Comparison of ENCODE assay signal across 18 cellular contexts in genomic region chr10:28623483-28623882, GRCh38. TPM values are rescaled to one million over a fixed set of nuclear protein-coding genes. Genes with fewer than 3 reads are reported as not detected.
DNase-seq lines count a peak whose midpoint lies in the region; ATAC-seq, FAIRE-seq and TF ChIP-seq lines count a peak whose summit lies in the region.
"Had no signal": no experiment of that assay in that cellular context is flagged by ENCODE, and none has a peak within 500 bp of the region (broad histone marks: within the 10 kb centered on the region; RNA-seq: fewer than 3 reads in every experiment).

No MANE protein-coding gene starts in this region.

- H3K4me3 Mint-ChIP-seq in activated CD8-positive, alpha-beta T cell treated with anti-CD3 and anti-CD28 coated beads for 36 hours = no peak overlapping the region
- no peak overlapping the region for H3K4me3 Mint-ChIP-seq in activated CD8-positive, alpha-beta T cell treated with anti-CD3 and anti-CD28 coated beads, Interleukin-2, amount 10 ng/mL, durations not matched to agents 7 days and 5 days
- H3K4me3 Mint-ChIP-seq in H9 (no peak overlapping the region), nephron progenitor cell (no peak overlapping the region)

- no peak overlapping the region for H3K14ac ChIP-seq in H9 (ENCODE audit: insufficient read depth, low read length)

- H3K56ac ChIP-seq in H9 (ENCODE audit: insufficient read length, low read depth, low read length) = no peak overlapping the region

- no peaks in the 10 kb centered on the region for H3K9me3 Mint-ChIP-seq in activated CD8-positive, alpha-beta T cell treated with anti-CD3 and anti-CD28 coated beads for 36 hours
- no peaks in the 10 kb centered on the region for H3K9me3 Mint-ChIP-seq in activated CD8-positive, alpha-beta T cell treated with anti-CD3 and anti-CD28 coated beads, Interleukin-2, amount 10 ng/mL, durations not matched to agents 7 days and 5 days (ENCODE audit: insufficient read depth)
- H3K9me3 Mint-ChIP-seq in H9 (no peaks in the 10 kb centered on the region), nephron progenitor cell (no peaks in the 10 kb centered on the region)

- H2AFZ ChIP-seq in H9 (ENCODE audit: low read length) = no peak overlapping the region

- TF ChIP-seq POLR2A in H54 (IDR thresholded peaks at IDR 0.05; ENCODE audit: low read depth, low read length) = no peak

- peaks cover 6% of the 10 kb centered on the region for H3K27me3 Mint-ChIP-seq in activated CD8-positive, alpha-beta T cell treated with anti-CD3 and anti-CD28 coated beads for 36 hours
- peaks cover 11% of the 10 kb centered on the region for H3K27me3 Mint-ChIP-seq in activated CD8-positive, alpha-beta T cell treated with anti-CD3 and anti-CD28 coated beads, Interleukin-2, amount 10 ng/mL, durations not matched to agents 7 days and 5 days (ENCODE audit: low read depth)
- H3K27me3 Mint-ChIP-seq in H9 (ENCODE audit: low read depth) = peaks cover under 1% of the 10 kb centered on the region
- H3K27me3 Mint-ChIP-seq in nephron progenitor cell (ENCODE audit: low read depth, poor library complexity) = peaks cover 3% of the 10 kb centered on the region

- no peaks in the 10 kb centered on the region for H3K23me2 ChIP-seq in H9 (ENCODE audit: insufficient read length, low read depth, low read length, poor library complexity, severe bottlenecking)

- H2BK20ac ChIP-seq in H9 (ENCODE audit: low read depth, low read length, poor library complexity, severe bottlenecking) = no peak overlapping the region

- no peak for DNase-seq in activated CD8-positive, alpha-beta T cell treated with anti-CD3 and anti-CD28 coated beads for 36 hours
- DNase-seq in activated CD8-positive, alpha-beta T cell treated with anti-CD3 and anti-CD28 coated beads, Interleukin-2, amount 10 ng/mL, durations not matched to agents 7 days and 5 days = no peak
- DNase-seq in H9 = no peak
- peak; percentile 39 for DNase-seq in ecto neural progenitor cell (ENCODE audit: low spot score)
- DNase-seq in nephron progenitor cell = no peak
- DNase-seq in H54 (ENCODE audit: insufficient read length, low spot score) = no peak
- no peak for DNase-seq in RWPE1 (ENCODE audit: low spot score)
- DNase-seq: AML-193, DMS79 treated with DMSO at 0.1 percent for 48 hours, NCI-H187 treated with DMSO at 0.1 percent for 48 hours, NCI-H2171, NCI-H774, Peyer's patch, SHP77 treated with DMSO at 0.1 percent for 48 hours had no signal

- H3K27me3 ChIP-seq in H9 (ENCODE audit: insufficient read depth, low read length) = no peaks in the 10 kb centered on the region
- H3K27me3 ChIP-seq: Peyer's patch had no signal

- peak overlapping the region; percentile 7 for H3K27ac Mint-ChIP-seq in activated CD8-positive, alpha-beta T cell treated with anti-CD3 and anti-CD28 coated beads for 36 hours
- no peak overlapping the region for H3K27ac Mint-ChIP-seq in activated CD8-positive, alpha-beta T cell treated with anti-CD3 and anti-CD28 coated beads, Interleukin-2, amount 10 ng/mL, durations not matched to agents 7 days and 5 days
- H3K27ac Mint-ChIP-seq in H9 (peak overlapping the region in 2 of 3 experiments; percentile 2 to 90; a peak in 4 of 7 replicates), nephron progenitor cell (peak overlapping the region; percentile 87)

- no peak overlapping the region for H2BK120ac ChIP-seq in H9 (ENCODE audit: low read depth, low read length, poor library complexity, severe bottlenecking)

- CTCF ChIA-PET in activated CD8-positive, alpha-beta T cell treated with anti-CD3 and anti-CD28 coated beads for 36 hours (lab: Charles Lee) = no interaction called here
- CTCF ChIA-PET in activated CD8-positive, alpha-beta T cell treated with anti-CD3 and anti-CD28 coated beads, Interleukin-2, amount 10 ng/mL, durations not matched to agents 7 days and 5 days (lab: Charles Lee) = interaction anchor here (1.1 kb wide), 1 partner anchor 40 kb away, joined by 3 read pairs; no protein-coding TSS in a partner anchor
- CTCF ChIA-PET in RWPE1 (lab: Yijun Ruan, JAX) = no interaction called here

- TF ChIP-seq CTCF in activated CD8-positive, alpha-beta T cell treated with anti-CD3 and anti-CD28 coated beads for 36 hours (IDR thresholded peaks at IDR 0.05) = no peak
- TF ChIP-seq CTCF in H9 (conservative IDR thresholded peaks at IDR 0.05) = no peak
- no peak for TF ChIP-seq CTCF in nephron progenitor cell (IDR thresholded peaks at IDR 0.05)
- TF ChIP-seq CTCF in RWPE1 (conservative IDR thresholded peaks at IDR 0.05; ENCODE audit: low read depth) = no peak

- no peaks in the 10 kb centered on the region for H3K4me1 ChIP-seq in H9 (ENCODE audit: insufficient read depth, low read length)
- H3K4me1 ChIP-seq: Peyer's patch had no signal

- no peaks in the 10 kb centered on the region for H3K79me1 ChIP-seq in H9 (ENCODE audit: insufficient read depth, low read depth, low read length, poor library complexity, severe bottlenecking)

- no peak overlapping the region for H3K18ac ChIP-seq in H9 (ENCODE audit: insufficient read length, low read depth, low read length)

- H3T11ph ChIP-seq in H9 (ENCODE audit: low read length) = no peak overlapping the region

- H3K23ac ChIP-seq in H9 (ENCODE audit: insufficient read length, low read depth, low read length) = no peak overlapping the region

- no peak overlapping the region for H2BK12ac ChIP-seq in H9 (ENCODE audit: insufficient read length, low read depth, low read length)

- no peaks in the 10 kb centered on the region for H3K9me3 ChIP-seq in H9 (ENCODE audit: control insufficient read depth, low read depth, low read length)
- H3K9me3 ChIP-seq: A549, Peyer's patch had no signal

- no peaks in the 10 kb centered on the region for H4K20me1 ChIP-seq in H9 (ENCODE audit: control insufficient read depth, insufficient read depth, insufficient read length)

- H3K9ac ChIP-seq in H9 (ENCODE audit: extremely low read depth, insufficient read length, low read length) = no peak overlapping the region

- H2AK5ac ChIP-seq in H9 (ENCODE audit: insufficient read length, low read length) = no peak overlapping the region

- 100% methylated on average over 1 of the region's 7 CpGs for WGBS in H9 (ENCODE audit: extremely low coverage, insufficient read length, low lambda C conversion rate)

- intact Hi-C loops in activated CD8-positive, alpha-beta T cell treated with anti-CD3 and anti-CD28 coated beads for 36 hours (cut with micrococcal nuclease) = no loop called here

- peaks cover 8% of the 10 kb centered on the region for H3K4me1 Mint-ChIP-seq in activated CD8-positive, alpha-beta T cell treated with anti-CD3 and anti-CD28 coated beads for 36 hours (ENCODE audit: low read depth)
- peaks cover 2% of the 10 kb centered on the region for H3K4me1 Mint-ChIP-seq in activated CD8-positive, alpha-beta T cell treated with anti-CD3 and anti-CD28 coated beads, Interleukin-2, amount 10 ng/mL, durations not matched to agents 7 days and 5 days (ENCODE audit: low read depth)
- peaks cover 10 to 12% of the 10 kb centered on the region in 2 experiments; a peak in 2 of 4 replicates for H3K4me1 Mint-ChIP-seq in H9
- H3K4me1 Mint-ChIP-seq in nephron progenitor cell = no peaks in the 10 kb centered on the region

- no peak overlapping the region for H2BK5ac ChIP-seq in H9 (ENCODE audit: insufficient read length, low read length)

- H3K4ac ChIP-seq in H9 (ENCODE audit: low read depth, low read length) = no peak overlapping the region

- no peak overlapping the region for H3K27ac ChIP-seq in H9 (ENCODE audit: insufficient read length, low read depth, low read length)
- no peak overlapping the region for H3K27ac ChIP-seq in RWPE1
- H3K27ac ChIP-seq: A549, Peyer's patch had no signal

- POLR2A ChIA-PET in activated CD8-positive, alpha-beta T cell treated with anti-CD3 and anti-CD28 coated beads for 36 hours (lab: Charles Lee) = no interaction called here
- POLR2A ChIA-PET in activated CD8-positive, alpha-beta T cell treated with anti-CD3 and anti-CD28 coated beads, Interleukin-2, amount 10 ng/mL, durations not matched to agents 7 days and 5 days (lab: Charles Lee) = no interaction called here
- POLR2A ChIA-PET in RWPE1 (lab: Yijun Ruan, JAX; ENCODE audit: low non-redundant PET) = no interaction called here

- H4K91ac ChIP-seq in H9 (ENCODE audit: insufficient read length, low read depth, low read length) = no peak overlapping the region

- peaks cover 15% of the 10 kb centered on the region for H3K36me3 Mint-ChIP-seq in activated CD8-positive, alpha-beta T cell treated with anti-CD3 and anti-CD28 coated beads for 36 hours (ENCODE audit: low read depth)
- peaks cover 24% of the 10 kb centered on the region for H3K36me3 Mint-ChIP-seq in activated CD8-positive, alpha-beta T cell treated with anti-CD3 and anti-CD28 coated beads, Interleukin-2, amount 10 ng/mL, durations not matched to agents 7 days and 5 days (ENCODE audit: low read depth)
- peaks cover 3 to 26% (median 13%) of the 10 kb centered on the region in 3 experiments; a peak in 6 of 7 replicates for H3K36me3 Mint-ChIP-seq in H9 (ENCODE audit: insufficient read depth in 1 of 3, low read depth in 3 of 3)
- H3K36me3 Mint-ChIP-seq in nephron progenitor cell (ENCODE audit: low read depth) = peaks cover 37% of the 10 kb centered on the region

- no peak overlapping the region for H3K4me2 ChIP-seq in H9 (ENCODE audit: insufficient read depth, insufficient read length, low read length)
- H3K4me2 ChIP-seq: A549 had no signal

- no peak overlapping the region for H2BK15ac ChIP-seq in H9 (ENCODE audit: low read depth, low read length)

- no peaks in the 10 kb centered on the region for H3K79me2 ChIP-seq in H9 (ENCODE audit: insufficient read depth, low read length)

- no peak overlapping the region for H4K8ac ChIP-seq in H9 (replicated peaks; ENCODE audit: insufficient read length, low read depth, low read length)

- ATAC-seq in activated CD8-positive, alpha-beta T cell treated with anti-CD3 and anti-CD28 coated beads for 36 hours = no peak
- no peak for ATAC-seq in activated CD8-positive, alpha-beta T cell treated with anti-CD3 and anti-CD28 coated beads, Interleukin-2, amount 10 ng/mL, durations not matched to agents 7 days and 5 days
- no peak for ATAC-seq in HG02840 (IDR thresholded peaks at IDR 0.05; ENCODE audit: low FRiP score, unreplicated experiment)
- ATAC-seq: A549 had no signal

- FAIRE-seq in H54 (lab: Jason Lieb, UNC) = no peak
- FAIRE-seq: A549, GM12892, H1 had no signal

- no peak overlapping the region for H4K5ac ChIP-seq in H9 (ENCODE audit: insufficient read length, low read depth, low read length)

RNA-seq across cellular contexts. Expression of gene BAMBI, which starts 53.8 kb away (rescaled TPM):
- total RNA-seq in activated CD8-positive, alpha-beta T cell treated with anti-CD3 and anti-CD28 coated beads for 36 hours = under 1 TPM; 0.18 to 0.27 TPM
- total RNA-seq in activated CD8-positive, alpha-beta T cell treated with anti-CD3 and anti-CD28 coated beads, Interleukin-2, amount 10 ng/mL, durations not matched to agents 7 days and 5 days = under 1 TPM in 1 of 2 experiments, not detected in 1; 0.18 TPM
- total RNA-seq in H9 (2021) = 16.8 and 17.0 TPM in 2 replicates

Comparison
In these comparisons a context has a peak if more than half of its experiments do, and no peak if none do; other contexts are left out.
1. RNA of gene BAMBI, which starts 53.8 kb away (total RNA-seq): 16.8 to 17.0 TPM in H9; 0.18 to 0.27 TPM in activated CD8-positive, alpha-beta T cell treated with anti-CD3 and anti-CD28 coated beads for 36 hours and 0.18 TPM in activated CD8-positive, alpha-beta T cell treated with anti-CD3 and anti-CD28 coated beads, Interleukin-2, amount 10 ng/mL, durations not matched to agents 7 days and 5 days; every median in the first group is over 10 times any median in the second.